Comparison of ENCODE assay signal across 9 cellular contexts in genomic region chr12:452667-453210, GRCh38. TPM values are rescaled to one million over a fixed set of nuclear protein-coding genes. Genes with fewer than 3 reads are reported as not detected.
DNase-seq lines count a peak whose midpoint lies in the region; ATAC-seq and TF ChIP-seq lines count a peak whose summit lies in the region.
"Had no signal": no experiment of that assay in that cellular context is flagged by ENCODE, and none has a peak within 500 bp of the region (broad histone marks: within the 10 kb centered on the region; RNA-seq: fewer than 3 reads in every experiment).

No MANE protein-coding gene starts in this region.

- TF ChIP-seq CTCF in BJ (IDR thresholded peaks at IDR 0.05; ENCODE audit: insufficient read depth, low read depth, low read length) (peak; percentile 30; the same call in 1 of the 2 replicates), LNCaP clone FGC (IDR thresholded peaks at IDR 0.05; ENCODE audit: control insufficient read depth, extremely low read depth, insufficient read depth) (peak; percentile 48)

- no peaks in the 10 kb centered on the region for H3K36me3 ChIP-seq in BJ (ENCODE audit: control insufficient read depth, insufficient read depth, low read length)

- H3K9me3 Mint-ChIP-seq in naive thymus-derived CD8-positive, alpha-beta T cell = no peaks in the 10 kb centered on the region

- POLR2A ChIA-PET in BJ (lab: Charles Lee) = no interaction called here
- POLR2A ChIA-PET in naive thymus-derived CD8-positive, alpha-beta T cell (lab: Charles Lee) = no interaction called here

- no peak overlapping the region for H3K4me3 Mint-ChIP-seq in naive thymus-derived CD8-positive, alpha-beta T cell

- CTCF ChIA-PET in BJ (lab: Yijun Ruan, JAX) = interaction anchor here (0.9 to 5.9 kb wide), 12 partner anchors 10 to 118 kb away, joined by 3 to 61 read pairs (median 4); no protein-coding TSS in a partner anchor

- H3K4me3 ChIP-seq in BJ (ENCODE audit: low read depth, low read length) = no peak overlapping the region
- H3K4me3 ChIP-seq in LNCaP clone FGC (ENCODE audit: low read depth, low read length) = no peak overlapping the region

- ATAC-seq in naive thymus-derived CD8-positive, alpha-beta T cell = peak in 1 of 2 donors; percentile 57
- no peak for ATAC-seq in HG03095 (IDR thresholded peaks at IDR 0.05; ENCODE audit: unreplicated experiment)

- H3K4me1 Mint-ChIP-seq in naive thymus-derived CD8-positive, alpha-beta T cell = peaks cover 0 to 3% (median 0%) of the 10 kb centered on the region in 4 donors

- no peak overlapping the region for H3K27ac Mint-ChIP-seq in naive thymus-derived CD8-positive, alpha-beta T cell

- peaks cover 1 to 10% (median 7%) of the 10 kb centered on the region in 5 donors for H3K27me3 Mint-ChIP-seq in naive thymus-derived CD8-positive, alpha-beta T cell

- H3K36me3 Mint-ChIP-seq in naive thymus-derived CD8-positive, alpha-beta T cell = no peaks in the 10 kb centered on the region

- H3K27me3 ChIP-seq in BJ (ENCODE audit: control insufficient read depth, insufficient read depth, low read length) = peaks cover 10% of the 10 kb centered on the region

- no peak for DNase-seq in BJ (ENCODE audit: low read depth)
- DNase-seq in LNCaP clone FGC (ENCODE audit: low read depth) = no peak
- peak; percentile 41 for DNase-seq in activated T-helper 1 cell treated with Interleukin-2 at 50 U/mL for 16 hours (ENCODE audit: low read depth)
- DNase-seq in naive thymus-derived CD8-positive, alpha-beta T cell = peak in 6 of 10 donors; percentile 11 to 71 (median 50)
- DNase-seq in H4 (ENCODE audit: low spot score) = no peak
- DNase-seq in Ammon's horn (ENCODE audit: low spot score) = no peak
- DNase-seq in NCI-H82 treated with DMSO at 0.1 percent for 48 hours (lab: John Stamatoyannopoulos, UW; ENCODE audit: unreplicated experiment) = no peak
- DNase-seq: NCI-H524 treated with DMSO at 0.1 percent for 48 hours had no signal

RNA-seq across cellular contexts. Expression of gene B4GALNT3, which starts 7.0 kb away (rescaled TPM):
- 0.05 TPM in 1 of 2 replicates, not detected in the other for polyA plus RNA-seq in BJ (2011; rRNA removed)
- not detected in 2 replicates for polyA minus RNA-seq in BJ (2011; rRNA and poly(A)+ RNA removed)
- under 1 TPM; 0.34 to 0.66 TPM for total RNA-seq in naive thymus-derived CD8-positive, alpha-beta T cell
- 1 to 10 TPM in 1 of 3 donors, under 1 TPM in 2; 0.14 to 1.8 (median 0.40) TPM for polyA plus RNA-seq in naive thymus-derived CD8-positive, alpha-beta T cell
- 3.0 and 3.3 TPM in 2 replicates for total RNA-seq in H4 (2014; rRNA removed; shearing (Covaris generic))

RNA-seq across cellular contexts. Expression of gene CCDC77, which starts 51.3 kb away (rescaled TPM):
- polyA plus RNA-seq in BJ (2011; rRNA removed) = 7.0 and 8.4 TPM in 2 replicates
- 4.5 and 4.7 TPM in 2 replicates for polyA minus RNA-seq in BJ (2011; rRNA and poly(A)+ RNA removed)
- total RNA-seq in naive thymus-derived CD8-positive, alpha-beta T cell = 10 to 100 TPM; 10.5 to 13.5 TPM
- 1 to 10 TPM; 3.4 to 6.6 (median 4.8) TPM for polyA plus RNA-seq in naive thymus-derived CD8-positive, alpha-beta T cell
- total RNA-seq in H4 (2014; rRNA removed; shearing (Covaris generic)) = 29.5 and 34.3 TPM in 2 replicates

Comparison
In these comparisons a context has a peak if more than half of its experiments do, and no peak if none do; other contexts are left out.
1. DNase-seq: peak in activated T-helper 1 cell treated with Interleukin-2 at 50 U/mL for 16 hours (single experiment) and naive thymus-derived CD8-positive, alpha-beta T cell (6 of 10); none in BJ (single experiment), LNCaP clone FGC (single experiment), H4 (single experiment), Ammon's horn (single experiment) and NCI-H82 treated with DMSO at 0.1 percent for 48 hours (single experiment).